8 cellular contexts compared by ENCODE assay signal in the genomic region with DNA sequence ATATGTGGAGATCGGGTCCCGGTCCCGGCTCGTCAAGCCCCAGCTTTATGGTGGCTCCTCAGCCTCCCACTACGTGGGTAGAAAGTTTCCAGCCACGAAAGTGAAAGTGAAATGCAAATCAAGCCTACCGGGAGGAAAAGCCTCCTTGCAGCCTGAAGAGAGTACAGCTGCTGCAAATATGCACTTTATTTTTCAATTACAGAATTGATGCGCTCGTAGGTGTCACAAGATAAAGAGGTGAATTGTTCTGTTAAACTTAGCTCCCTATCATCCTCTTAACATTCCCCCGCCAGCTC. TPM values are rescaled to one million over a fixed set of nuclear protein-coding genes. Genes with fewer than 3 reads are reported as not detected.
DNase-seq lines count a peak whose midpoint lies in the region; ATAC-seq and TF ChIP-seq lines count a peak whose summit lies in the region.

No MANE protein-coding gene starts in this region.

- H3K27me3 Mint-ChIP-seq in activated CD4-positive, alpha-beta T cell treated with anti-CD3 and anti-CD28 coated beads, Interleukin-2, amount 10 ng/mL, durations not matched to agents 24 days and 14 days, result no peaks in the 10 kb centered on the region
- H3K27me3 Mint-ChIP-seq in activated naive CD8-positive, alpha-beta T cell treated with anti-CD3 and anti-CD28 coated beads, Interleukin-2, amount 50 U/mL, for 24 hours, result no peaks in the 10 kb centered on the region

- H3K4me3 ChIP-seq in testis, result peak overlapping the region; percentile 86 to 92

- H3K27ac ChIP-seq in layer of hippocampus (ENCODE audit: low read depth, low read length) (peak overlapping the region; percentile 80), testis (peak overlapping the region; percentile 76 to 87)

- H3K27ac Mint-ChIP-seq in activated CD4-positive, alpha-beta T cell treated with anti-CD3 and anti-CD28 coated beads, Interleukin-2, amount 10 ng/mL, durations not matched to agents 24 days and 14 days, result peak overlapping the region; percentile 98
- H3K27ac Mint-ChIP-seq in activated naive CD8-positive, alpha-beta T cell treated with anti-CD3 and anti-CD28 coated beads, Interleukin-2, amount 50 U/mL, for 24 hours, result peak overlapping the region; percentile 97

- no peaks in the 10 kb centered on the region for H3K36me3 ChIP-seq in testis (ENCODE audit: low read depth, missing control alignments)

- peak overlapping the region; percentile 96 for H3K4me3 Mint-ChIP-seq in activated CD4-positive, alpha-beta T cell treated with anti-CD3 and anti-CD28 coated beads, Interleukin-2, amount 10 ng/mL, durations not matched to agents 24 days and 14 days
- H3K4me3 Mint-ChIP-seq in activated naive CD8-positive, alpha-beta T cell treated with anti-CD3 and anti-CD28 coated beads, Interleukin-2, amount 50 U/mL, for 24 hours, result peak overlapping the region; percentile 96

- ATAC-seq in activated naive CD8-positive, alpha-beta T cell treated with anti-CD3 and anti-CD28 coated beads, Interleukin-2, amount 50 U/mL, for 24 hours, result no peak

- TF ChIP-seq CTCF in testis (IDR thresholded peaks at IDR 0.05), result no peak

- intact Hi-C loops in activated CD4-positive, alpha-beta T cell treated with anti-CD3 and anti-CD28 coated beads, Interleukin-2, amount 10 ng/mL, durations not matched to agents 24 days and 14 days (cut with micrococcal nuclease), result loop anchor here (10.0 kb wide), 2 partner anchors 235 to 725 kb away; no protein-coding TSS in a partner anchor
- intact Hi-C loops in testis (cut with DNase I; ENCODE audit: low total_unique reads), result no loop called here

- no peaks in the 10 kb centered on the region for H3K27me3 ChIP-seq in layer of hippocampus (ENCODE audit: control insufficient read depth, insufficient read depth, low read length)
- no peaks in the 10 kb centered on the region for H3K27me3 ChIP-seq in testis

- peaks cover 43% of the 10 kb centered on the region for H3K36me3 Mint-ChIP-seq in activated CD4-positive, alpha-beta T cell treated with anti-CD3 and anti-CD28 coated beads, Interleukin-2, amount 10 ng/mL, durations not matched to agents 24 days and 14 days (ENCODE audit: low read depth)
- peaks cover 38% of the 10 kb centered on the region for H3K36me3 Mint-ChIP-seq in activated naive CD8-positive, alpha-beta T cell treated with anti-CD3 and anti-CD28 coated beads, Interleukin-2, amount 50 U/mL, for 24 hours (ENCODE audit: low read depth)

- peaks cover 58% of the 10 kb centered on the region for H3K4me1 Mint-ChIP-seq in activated CD4-positive, alpha-beta T cell treated with anti-CD3 and anti-CD28 coated beads, Interleukin-2, amount 10 ng/mL, durations not matched to agents 24 days and 14 days
- peaks cover 46% of the 10 kb centered on the region for H3K4me1 Mint-ChIP-seq in activated naive CD8-positive, alpha-beta T cell treated with anti-CD3 and anti-CD28 coated beads, Interleukin-2, amount 50 U/mL, for 24 hours

- H3K4me1 ChIP-seq in testis, result peaks cover 15% of the 10 kb centered on the region

- no peak for TF ChIP-seq POLR2A in testis (IDR thresholded peaks at IDR 0.05)

- 1 to 5% methylated on average over 6 to 10 of the region's 10 CpGs for WGBS in testis, 2 donors

- no peaks in the 10 kb centered on the region for H3K9me3 ChIP-seq in testis

- no peak for DNase-seq in activated CD4-positive, alpha-beta T cell treated with anti-CD3 and anti-CD28 coated beads, Interleukin-2, amount 10 ng/mL, durations not matched to agents 24 days and 14 days
- no peak for DNase-seq in activated CD4-positive, alpha-beta T cell treated with anti-CD3 and anti-CD28 coated beads, Interleukin-2, amount 50 U/mL, for 4 hours
- no peak for DNase-seq in activated naive CD8-positive, alpha-beta T cell treated with anti-CD3 and anti-CD28 coated beads, Interleukin-2, amount 50 U/mL, for 24 hours
- no peak for DNase-seq in testis
- DNase-seq in DMS53 treated with DMSO at 0.1 percent for 48 hours (lab: John Stamatoyannopoulos, UW; ENCODE audit: unreplicated experiment), result no peak
- no peak for DNase-seq in stimulated activated CD4-positive, alpha-beta T cell treated with anti-CD3 and anti-CD28 coated beads, Interleukin-2, amount 100 ng/mL, for 48 hours
- DNase-seq in effector CD8-positive, alpha-beta T cell (lab: John Stamatoyannopoulos, UW), result no peak

- no peaks in the 10 kb centered on the region for H3K9me3 Mint-ChIP-seq in activated CD4-positive, alpha-beta T cell treated with anti-CD3 and anti-CD28 coated beads, Interleukin-2, amount 10 ng/mL, durations not matched to agents 24 days and 14 days
- no peaks in the 10 kb centered on the region for H3K9me3 Mint-ChIP-seq in activated naive CD8-positive, alpha-beta T cell treated with anti-CD3 and anti-CD28 coated beads, Interleukin-2, amount 50 U/mL, for 24 hours

RNA-seq across cellular contexts. Expression of gene PCNA, which starts 0.4 kb away (rescaled TPM):
- 532 TPM in 2 replicates for total RNA-seq in activated CD4-positive, alpha-beta T cell treated with anti-CD3 and anti-CD28 coated beads, Interleukin-2, amount 10 ng/mL, durations not matched to agents 24 days and 14 days
- total RNA-seq in testis, result 10 to 100 TPM; 55.4 to 65.0 TPM
- 121 TPM for polyA plus RNA-seq in testis (ENCODE audit: insufficient read depth, low read depth, low replicate concordance)

RNA-seq across cellular contexts. Expression of gene CDS2, which starts 6.7 kb away (rescaled TPM):
- 34.7 and 39.2 TPM in 2 replicates for total RNA-seq in activated CD4-positive, alpha-beta T cell treated with anti-CD3 and anti-CD28 coated beads, Interleukin-2, amount 10 ng/mL, durations not matched to agents 24 days and 14 days
- total RNA-seq in testis, result 10 to 100 TPM; 65.7 to 71.0 TPM
- 55.0 TPM for polyA plus RNA-seq in testis (ENCODE audit: insufficient read depth, low read depth, low replicate concordance)

RNA-seq across cellular contexts. Expression of gene TMEM230, which starts 7.3 kb away (rescaled TPM):
- 86.3 and 86.9 TPM in 2 replicates for total RNA-seq in activated CD4-positive, alpha-beta T cell treated with anti-CD3 and anti-CD28 coated beads, Interleukin-2, amount 10 ng/mL, durations not matched to agents 24 days and 14 days
- total RNA-seq in testis, result 10 to 100 TPM; 76.3 to 82.8 TPM
- polyA plus RNA-seq in testis (ENCODE audit: insufficient read depth, low read depth, low replicate concordance), result 118 TPM
